In the genomic region with DNA sequence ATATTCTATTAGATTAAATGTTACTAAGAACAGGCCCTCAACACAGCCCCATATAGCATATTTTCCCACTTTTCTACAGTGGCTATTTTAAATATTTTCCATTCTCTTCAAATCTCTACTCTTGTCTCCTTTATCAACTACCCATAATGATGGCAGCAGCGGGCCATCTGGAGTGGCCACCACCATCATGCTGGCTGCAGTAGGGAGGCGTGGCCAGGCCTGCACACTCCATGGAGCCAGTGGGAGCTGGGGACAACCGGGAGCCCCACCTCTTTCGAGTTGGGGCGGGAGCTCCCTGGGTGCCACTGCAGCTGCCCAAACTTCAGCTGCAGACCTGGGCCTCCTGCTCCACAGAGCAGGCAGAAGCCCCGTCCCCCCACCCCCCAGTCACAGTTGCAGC, we compare ENCODE assay signal across 3 cellular contexts.
"Had no signal": no experiment of that assay in that cellular context is flagged by ENCODE, and none has a peak within 500 bp of the region (broad histone marks: within the 10 kb centered on the region; RNA-seq: fewer than 3 reads in every experiment).

No MANE protein-coding gene starts in this region.

- ATAC-seq: GM12878 had no signal

- H3K4me3 ChIP-seq: GM12878 had no signal

- DNase-seq: GDM1, GF-D8 had no signal
